ENCODE assay signal across 1 cellular context in genomic region chr7:19752045-19752444, GRCh38.
TF ChIP-seq lines count a peak whose summit lies in the region.

No MANE protein-coding gene starts in this region.

TF ChIP-seq in HepG2, 621 proteins besides CTCF, POLR2A, EP300 and RAD21:
- no peak for TF ChIP-seq IRF1 (CRISPR knock-in tag; IDR thresholded peaks at IDR 0.05; ENCODE audit: low read depth)
- peak; percentile 48 for TF ChIP-seq CREB1 (IDR thresholded peaks at IDR 0.05)
- TF ChIP-seq CREB1 (CRISPR knock-in tag; IDR thresholded peaks at IDR 0.05): no peak
- TF ChIP-seq MATR3 (CRISPR knock-in tag; IDR thresholded peaks at IDR 0.05): no peak
